ENCODE assay signal across 1 cellular context in genomic region chr7:104653870-104654401, GRCh38.
A peak's percentile ranks its signal among the peaks of the same experiment; 100 is the strongest.
TF ChIP-seq lines count a peak whose summit lies in the region.

No MANE protein-coding gene starts in this region.

TF ChIP-seq in HEK293, 187 proteins besides CTCF, POLR2A, EP300 and RAD21 (continued from another document):
- TF ChIP-seq, protein P1, sequence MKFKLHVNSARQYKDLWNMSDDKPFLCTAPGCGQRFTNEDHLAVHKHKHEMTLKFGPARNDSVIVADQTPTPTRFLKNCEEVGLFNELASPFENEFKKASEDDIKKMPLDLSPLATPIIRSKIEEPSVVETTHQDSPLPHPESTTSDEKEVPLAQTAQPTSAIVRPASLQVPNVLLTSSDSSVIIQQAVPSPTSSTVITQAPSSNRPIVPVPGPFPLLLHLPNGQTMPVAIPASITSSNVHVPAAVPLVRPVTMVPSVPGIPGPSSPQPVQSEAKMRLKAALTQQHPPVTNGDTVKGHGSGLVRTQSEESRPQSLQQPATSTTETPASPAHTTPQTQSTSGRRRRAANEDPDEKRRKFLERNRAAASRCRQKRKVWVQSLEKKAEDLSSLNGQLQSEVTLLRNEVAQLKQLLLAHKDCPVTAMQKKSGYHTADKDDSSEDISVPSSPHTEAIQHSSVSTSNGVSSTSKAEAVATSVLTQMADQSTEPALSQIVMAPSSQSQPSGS (tag by site-specific recombination; IDR thresholded peaks at IDR 0.05; ENCODE audit: low read depth) = 0 out of 2 replicates have a peak, but pooled peaks have one; percentile 42
